Comparison of ENCODE assay signal across 1 cellular context in the genomic region with DNA sequence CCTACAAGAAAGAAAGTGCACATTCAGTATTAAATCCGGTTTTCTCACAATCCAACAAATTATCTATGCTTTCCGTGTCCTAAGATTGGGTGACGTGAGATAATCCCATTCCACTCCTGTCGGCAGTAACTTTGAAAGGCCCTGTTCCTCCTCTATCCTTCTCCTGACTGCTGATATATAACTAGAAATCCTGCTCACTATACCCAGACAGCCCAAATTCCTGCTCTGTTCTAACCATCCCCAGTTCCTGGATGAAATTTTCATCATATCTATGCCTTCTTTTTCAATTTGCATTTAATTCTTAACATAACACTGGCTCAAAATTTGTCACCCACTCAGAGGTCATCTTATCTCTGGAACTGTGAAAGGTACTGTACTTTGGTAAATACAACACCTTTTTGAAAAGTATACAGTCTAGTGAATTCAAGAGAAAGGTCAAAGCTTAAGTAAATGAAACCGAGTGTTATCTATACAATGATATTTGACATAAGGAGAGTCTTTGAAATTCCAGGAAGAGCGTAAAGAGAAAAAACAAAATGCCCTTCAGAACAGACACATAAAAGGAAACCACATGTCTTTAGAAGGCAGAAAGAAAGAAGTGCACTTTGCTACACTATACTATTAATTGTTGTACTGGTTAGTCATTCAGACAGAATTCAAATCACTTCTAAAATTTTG.
A peak's percentile ranks its signal among the peaks of the same experiment; 100 is the strongest.
TF ChIP-seq lines count a peak whose summit lies in the region.

No MANE protein-coding gene starts in this region.

TF ChIP-seq in HepG2, 621 proteins besides CTCF, POLR2A, EP300 and RAD21 (continued from another document and continues in another):
- TF ChIP-seq ZNF670 (CRISPR knock-in tag; IDR thresholded peaks at IDR 0.05; ENCODE audit: borderline replicate concordance) = peak; percentile 46; the same call in 1 of the 2 replicates
- 0 out of 2 replicates have a peak, but pooled peaks have one; percentile 24 for TF ChIP-seq THAP11 (CRISPR knock-in tag; IDR thresholded peaks at IDR 0.05)
- TF ChIP-seq, protein P1, sequence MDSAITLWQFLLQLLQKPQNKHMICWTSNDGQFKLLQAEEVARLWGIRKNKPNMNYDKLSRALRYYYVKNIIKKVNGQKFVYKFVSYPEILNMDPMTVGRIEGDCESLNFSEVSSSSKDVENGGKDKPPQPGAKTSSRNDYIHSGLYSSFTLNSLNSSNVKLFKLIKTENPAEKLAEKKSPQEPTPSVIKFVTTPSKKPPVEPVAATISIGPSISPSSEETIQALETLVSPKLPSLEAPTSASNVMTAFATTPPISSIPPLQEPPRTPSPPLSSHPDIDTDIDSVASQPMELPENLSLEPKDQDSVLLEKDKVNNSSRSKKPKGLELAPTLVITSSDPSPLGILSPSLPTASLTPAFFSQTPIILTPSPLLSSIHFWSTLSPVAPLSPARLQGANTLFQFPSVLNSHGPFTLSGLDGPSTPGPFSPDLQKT (CRISPR knock-in tag; IDR thresholded peaks at IDR 0.05; ENCODE audit: borderline replicate concordance) = no peak
- TF ChIP-seq HDAC6 (IDR thresholded peaks at IDR 0.05; ENCODE audit: low read depth, low read length) = no peak
- TF ChIP-seq, protein P2, sequence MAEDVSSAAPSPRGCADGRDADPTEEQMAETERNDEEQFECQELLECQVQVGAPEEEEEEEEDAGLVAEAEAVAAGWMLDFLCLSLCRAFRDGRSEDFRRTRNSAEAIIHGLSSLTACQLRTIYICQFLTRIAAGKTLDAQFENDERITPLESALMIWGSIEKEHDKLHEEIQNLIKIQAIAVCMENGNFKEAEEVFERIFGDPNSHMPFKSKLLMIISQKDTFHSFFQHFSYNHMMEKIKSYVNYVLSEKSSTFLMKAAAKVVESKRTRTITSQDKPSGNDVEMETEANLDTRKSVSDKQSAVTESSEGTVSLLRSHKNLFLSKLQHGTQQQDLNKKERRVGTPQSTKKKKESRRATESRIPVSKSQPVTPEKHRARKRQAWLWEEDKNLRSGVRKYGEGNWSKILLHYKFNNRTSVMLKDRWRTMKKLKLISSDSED (CRISPR knock-in tag; IDR thresholded peaks at IDR 0.05) = no peak
- TF ChIP-seq MTF1 (CRISPR knock-in tag; IDR thresholded peaks at IDR 0.05) = no peak
- TF ChIP-seq KDM2A (CRISPR knock-in tag; IDR thresholded peaks at IDR 0.05; ENCODE audit: borderline replicate concordance, low read depth) = no peak
- TF ChIP-seq PAX8 (CRISPR knock-in tag; IDR thresholded peaks at IDR 0.05; ENCODE audit: borderline replicate concordance) = no peak
- no peak for TF ChIP-seq HMGA1 (CRISPR knock-in tag; conservative IDR thresholded peaks at IDR 0.05)
- TF ChIP-seq, protein P3, sequence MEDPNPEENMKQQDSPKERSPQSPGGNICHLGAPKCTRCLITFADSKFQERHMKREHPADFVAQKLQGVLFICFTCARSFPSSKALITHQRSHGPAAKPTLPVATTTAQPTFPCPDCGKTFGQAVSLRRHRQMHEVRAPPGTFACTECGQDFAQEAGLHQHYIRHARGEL (CRISPR knock-in tag; IDR thresholded peaks at IDR 0.05) = no peak
- no peak for TF ChIP-seq ZNF235 (CRISPR knock-in tag; IDR thresholded peaks at IDR 0.05; ENCODE audit: borderline replicate concordance)
- 0 out of 2 replicates have a peak, but pooled peaks have one; percentile 45 for TF ChIP-seq KMT2B (CRISPR knock-in tag; IDR thresholded peaks at IDR 0.05)
- TF ChIP-seq ZNF549 (CRISPR knock-in tag; IDR thresholded peaks at IDR 0.05) = no peak
- no peak for TF ChIP-seq MAFG (CRISPR knock-in tag; IDR thresholded peaks at IDR 0.05)
- TF ChIP-seq SCMH1 (CRISPR knock-in tag; IDR thresholded peaks at IDR 0.05; ENCODE audit: borderline replicate concordance) = no peak
- no peak for TF ChIP-seq ZNF263 (CRISPR knock-in tag; IDR thresholded peaks at IDR 0.05)
- peak; percentile 64; the same call in 1 of the 2 replicates for TF ChIP-seq TARDBP (CRISPR knock-in tag; IDR thresholded peaks at IDR 0.05)
- TF ChIP-seq, protein P4, sequence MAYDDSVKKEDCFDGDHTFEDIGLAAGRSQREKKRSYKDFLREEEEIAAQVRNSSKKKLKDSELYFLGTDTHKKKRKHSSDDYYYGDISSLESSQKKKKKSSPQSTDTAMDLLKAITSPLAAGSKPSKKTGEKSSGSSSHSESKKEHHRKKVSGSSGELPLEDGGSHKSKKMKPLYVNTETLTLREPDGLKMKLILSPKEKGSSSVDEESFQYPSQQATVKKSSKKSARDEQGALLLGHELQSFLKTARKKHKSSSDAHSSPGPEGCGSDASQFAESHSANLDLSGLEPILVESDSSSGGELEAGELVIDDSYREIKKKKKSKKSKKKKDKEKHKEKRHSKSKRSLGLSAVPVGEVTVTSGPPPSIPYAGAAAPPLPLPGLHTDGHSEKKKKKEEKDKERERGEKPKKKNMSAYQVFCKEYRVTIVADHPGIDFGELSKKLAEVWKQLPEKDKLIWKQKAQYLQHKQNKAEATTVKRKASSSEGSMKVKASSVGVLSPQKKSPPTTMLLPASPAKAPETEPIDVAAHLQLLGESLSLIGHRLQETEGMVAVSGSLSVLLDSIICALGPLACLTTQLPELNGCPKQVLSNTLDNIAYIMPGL (CRISPR knock-in tag; IDR thresholded peaks at IDR 0.05; ENCODE audit: borderline replicate concordance in 1 of 2, low read depth in 1 of 2) = no peak
- TF ChIP-seq RNF2 (conservative IDR thresholded peaks at IDR 0.05; ENCODE audit: low read depth) = no peak
- no peak for TF ChIP-seq GABPB1 (CRISPR knock-in tag; IDR thresholded peaks at IDR 0.05)
- no peak for TF ChIP-seq ERF (CRISPR knock-in tag; IDR thresholded peaks at IDR 0.05)
- TF ChIP-seq, protein P5, sequence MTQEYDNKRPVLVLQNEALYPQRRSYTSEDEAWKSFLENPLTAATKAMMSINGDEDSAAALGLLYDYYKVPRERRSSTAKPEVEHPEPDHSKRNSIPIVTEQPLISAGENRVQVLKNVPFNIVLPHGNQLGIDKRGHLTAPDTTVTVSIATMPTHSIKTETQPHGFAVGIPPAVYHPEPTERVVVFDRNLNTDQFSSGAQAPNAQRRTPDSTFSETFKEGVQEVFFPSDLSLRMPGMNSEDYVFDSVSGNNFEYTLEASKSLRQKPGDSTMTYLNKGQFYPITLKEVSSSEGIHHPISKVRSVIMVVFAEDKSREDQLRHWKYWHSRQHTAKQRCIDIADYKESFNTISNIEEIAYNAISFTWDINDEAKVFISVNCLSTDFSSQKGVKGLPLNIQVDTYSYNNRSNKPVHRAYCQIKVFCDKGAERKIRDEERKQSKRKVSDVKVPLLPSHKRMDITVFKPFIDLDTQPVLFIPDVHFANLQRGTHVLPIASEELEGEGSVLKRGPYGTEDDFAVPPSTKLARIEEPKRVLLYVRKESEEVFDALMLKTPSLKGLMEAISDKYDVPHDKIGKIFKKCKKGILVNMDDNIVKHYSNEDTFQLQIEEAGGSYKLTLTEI (CRISPR knock-in tag; conservative IDR thresholded peaks at IDR 0.05) = no peak
- TF ChIP-seq GATAD1 (CRISPR knock-in tag; IDR thresholded peaks at IDR 0.05) = 0 out of 2 replicates have a peak, but pooled peaks have one; percentile 25
- peak; percentile 98 for TF ChIP-seq MBD4 (IDR thresholded peaks at IDR 0.05; ENCODE audit: borderline replicate concordance, low read length)
- peak; percentile 37 for TF ChIP-seq TEAD3 (CRISPR knock-in tag; optimal IDR thresholded peaks at IDR 0.05; ENCODE audit: borderline replicate concordance)
- no peak for TF ChIP-seq ZMYM2 (CRISPR knock-in tag; IDR thresholded peaks at IDR 0.05)
- no peak for TF ChIP-seq HES4 (CRISPR knock-in tag; IDR thresholded peaks at IDR 0.05; ENCODE audit: borderline replicate concordance)
- TF ChIP-seq EHMT2 (IDR thresholded peaks at IDR 0.05; ENCODE audit: borderline replicate concordance, low read depth, low read length) = no peak
- TF ChIP-seq ZFX (CRISPR knock-in tag; IDR thresholded peaks at IDR 0.05; ENCODE audit: low read depth) = no peak
- no peak for TF ChIP-seq ZNF441 (CRISPR knock-in tag; IDR thresholded peaks at IDR 0.05; ENCODE audit: borderline replicate concordance)
- TF ChIP-seq ZSCAN31 (CRISPR knock-in tag; IDR thresholded peaks at IDR 0.05; ENCODE audit: low read depth) = no peak
- no peak for TF ChIP-seq HIVEP1 (CRISPR knock-in tag; IDR thresholded peaks at IDR 0.05)
- TF ChIP-seq ZNF335 (CRISPR knock-in tag; IDR thresholded peaks at IDR 0.05) = no peak
- no peak for TF ChIP-seq TMF1 (CRISPR knock-in tag; IDR thresholded peaks at IDR 0.05; ENCODE audit: low read depth)
- peak; percentile 52 for TF ChIP-seq SAP130 (CRISPR knock-in tag; IDR thresholded peaks at IDR 0.05; ENCODE audit: low read depth)
- no peak for TF ChIP-seq CHD2 (IDR thresholded peaks at IDR 0.05; ENCODE audit: low read depth, low read length)
- no peak for TF ChIP-seq ZNF788 (CRISPR knock-in tag; IDR thresholded peaks at IDR 0.05; ENCODE audit: borderline replicate concordance)
- TF ChIP-seq RXRA (CRISPR knock-in tag; IDR thresholded peaks at IDR 0.05) = no peak
- TF ChIP-seq, protein P6, sequence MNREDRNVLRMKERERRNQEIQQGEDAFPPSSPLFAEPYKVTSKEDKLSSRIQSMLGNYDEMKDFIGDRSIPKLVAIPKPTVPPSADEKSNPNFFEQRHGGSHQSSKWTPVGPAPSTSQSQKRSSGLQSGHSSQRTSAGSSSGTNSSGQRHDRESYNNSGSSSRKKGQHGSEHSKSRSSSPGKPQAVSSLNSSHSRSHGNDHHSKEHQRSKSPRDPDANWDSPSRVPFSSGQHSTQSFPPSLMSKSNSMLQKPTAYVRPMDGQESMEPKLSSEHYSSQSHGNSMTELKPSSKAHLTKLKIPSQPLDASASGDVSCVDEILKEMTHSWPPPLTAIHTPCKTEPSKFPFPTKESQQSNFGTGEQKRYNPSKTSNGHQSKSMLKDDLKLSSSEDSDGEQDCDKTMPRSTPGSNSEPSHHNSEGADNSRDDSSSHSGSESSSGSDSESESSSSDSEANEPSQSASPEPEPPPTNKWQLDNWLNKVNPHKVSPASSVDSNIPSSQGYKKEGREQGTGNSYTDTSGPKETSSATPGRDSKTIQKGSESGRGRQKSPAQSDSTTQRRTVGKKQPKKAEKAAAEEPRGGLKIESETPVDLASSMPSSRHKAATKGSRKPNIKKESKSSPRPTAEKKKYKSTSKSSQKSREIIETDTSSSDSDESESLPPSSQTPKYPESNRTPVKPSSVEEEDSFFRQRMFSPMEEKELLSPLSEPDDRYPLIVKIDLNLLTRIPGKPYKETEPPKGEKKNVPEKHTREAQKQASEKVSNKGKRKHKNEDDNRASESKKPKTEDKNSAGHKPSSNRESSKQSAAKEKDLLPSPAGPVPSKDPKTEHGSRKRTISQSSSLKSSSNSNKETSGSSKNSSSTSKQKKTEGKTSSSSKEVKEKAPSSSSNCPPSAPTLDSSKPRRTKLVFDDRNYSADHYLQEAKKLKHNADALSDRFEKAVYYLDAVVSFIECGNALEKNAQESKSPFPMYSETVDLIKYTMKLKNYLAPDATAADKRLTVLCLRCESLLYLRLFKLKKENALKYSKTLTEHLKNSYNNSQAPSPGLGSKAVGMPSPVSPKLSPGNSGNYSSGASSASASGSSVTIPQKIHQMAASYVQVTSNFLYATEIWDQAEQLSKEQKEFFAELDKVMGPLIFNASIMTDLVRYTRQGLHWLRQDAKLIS (CRISPR knock-in tag; IDR thresholded peaks at IDR 0.05) = no peak
- TF ChIP-seq, protein P7, sequence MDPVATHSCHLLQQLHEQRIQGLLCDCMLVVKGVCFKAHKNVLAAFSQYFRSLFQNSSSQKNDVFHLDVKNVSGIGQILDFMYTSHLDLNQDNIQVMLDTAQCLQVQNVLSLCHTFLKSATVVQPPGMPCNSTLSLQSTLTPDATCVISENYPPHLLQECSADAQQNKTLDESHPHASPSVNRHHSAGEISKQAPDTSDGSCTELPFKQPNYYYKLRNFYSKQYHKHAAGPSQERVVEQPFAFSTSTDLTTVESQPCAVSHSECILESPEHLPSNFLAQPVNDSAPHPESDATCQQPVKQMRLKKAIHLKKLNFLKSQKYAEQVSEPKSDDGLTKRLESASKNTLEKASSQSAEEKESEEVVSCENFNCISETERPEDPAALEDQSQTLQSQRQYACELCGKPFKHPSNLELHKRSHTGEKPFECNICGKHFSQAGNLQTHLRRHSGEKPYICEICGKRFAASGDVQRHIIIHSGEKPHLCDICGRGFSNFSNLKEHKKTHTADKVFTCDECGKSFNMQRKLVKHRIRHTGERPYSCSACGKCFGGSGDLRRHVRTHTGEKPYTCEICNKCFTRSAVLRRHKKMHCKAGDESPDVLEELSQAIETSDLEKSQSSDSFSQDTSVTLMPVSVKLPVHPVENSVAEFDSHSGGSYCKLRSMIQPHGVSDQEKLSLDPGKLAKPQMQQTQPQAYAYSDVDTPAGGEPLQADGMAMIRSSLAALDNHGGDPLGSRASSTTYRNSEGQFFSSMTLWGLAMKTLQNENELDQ (CRISPR knock-in tag; IDR thresholded peaks at IDR 0.05; ENCODE audit: borderline replicate concordance) = no peak
- TF ChIP-seq CREM (IDR thresholded peaks at IDR 0.05) = peak; percentile 96
- TF ChIP-seq CREM (CRISPR knock-in tag; IDR thresholded peaks at IDR 0.05) = no peak
- TF ChIP-seq KDM5A (IDR thresholded peaks at IDR 0.05; ENCODE audit: borderline replicate concordance, low read length) = no peak
- no peak for TF ChIP-seq TOPORS (CRISPR knock-in tag; IDR thresholded peaks at IDR 0.05)
- TF ChIP-seq, protein P8, sequence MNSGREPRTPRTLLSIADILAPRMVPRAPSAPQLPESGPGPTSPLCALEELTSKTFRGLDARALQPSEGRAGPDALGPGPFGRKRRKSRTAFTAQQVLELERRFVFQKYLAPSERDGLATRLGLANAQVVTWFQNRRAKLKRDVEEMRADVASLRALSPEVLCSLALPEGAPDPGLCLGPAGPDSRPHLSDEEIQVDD (CRISPR knock-in tag; IDR thresholded peaks at IDR 0.05; ENCODE audit: borderline replicate concordance) = no peak
- no peak for TF ChIP-seq SPEN (CRISPR knock-in tag; IDR thresholded peaks at IDR 0.05; ENCODE audit: low read depth)
- no peak for TF ChIP-seq ZC3H4 (CRISPR knock-in tag; IDR thresholded peaks at IDR 0.05; ENCODE audit: borderline replicate concordance)
- peak; percentile 97 for TF ChIP-seq TCF7 (IDR thresholded peaks at IDR 0.05; ENCODE audit: low read depth)
- TF ChIP-seq SIN3B (IDR thresholded peaks at IDR 0.05; ENCODE audit: low read length) = no peak
- TF ChIP-seq, protein P9, sequence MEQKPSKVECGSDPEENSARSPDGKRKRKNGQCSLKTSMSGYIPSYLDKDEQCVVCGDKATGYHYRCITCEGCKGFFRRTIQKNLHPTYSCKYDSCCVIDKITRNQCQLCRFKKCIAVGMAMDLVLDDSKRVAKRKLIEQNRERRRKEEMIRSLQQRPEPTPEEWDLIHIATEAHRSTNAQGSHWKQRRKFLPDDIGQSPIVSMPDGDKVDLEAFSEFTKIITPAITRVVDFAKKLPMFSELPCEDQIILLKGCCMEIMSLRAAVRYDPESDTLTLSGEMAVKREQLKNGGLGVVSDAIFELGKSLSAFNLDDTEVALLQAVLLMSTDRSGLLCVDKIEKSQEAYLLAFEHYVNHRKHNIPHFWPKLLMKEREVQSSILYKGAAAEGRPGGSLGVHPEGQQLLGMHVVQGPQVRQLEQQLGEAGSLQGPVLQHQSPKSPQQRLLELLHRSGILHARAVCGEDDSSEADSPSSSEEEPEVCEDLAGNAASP (CRISPR knock-in tag; IDR thresholded peaks at IDR 0.05; ENCODE audit: borderline replicate concordance) = peak; percentile 76; the same call in 1 of the 2 replicates
